ENCODE assay signal across 1 cellular context in genomic region chr18:2846241-2846637, GRCh38.
TF ChIP-seq lines count a peak whose summit lies in the region.

No MANE protein-coding gene starts in this region.

TF ChIP-seq in HepG2, 621 proteins besides CTCF, POLR2A, EP300 and RAD21 (continued from another document):
- TF ChIP-seq, protein P1, sequence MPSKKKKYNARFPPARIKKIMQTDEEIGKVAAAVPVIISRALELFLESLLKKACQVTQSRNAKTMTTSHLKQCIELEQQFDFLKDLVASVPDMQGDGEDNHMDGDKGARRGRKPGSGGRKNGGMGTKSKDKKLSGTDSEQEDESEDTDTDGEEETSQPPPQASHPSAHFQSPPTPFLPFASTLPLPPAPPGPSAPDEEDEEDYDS (CRISPR knock-in tag; IDR thresholded peaks at IDR 0.05), result no peak
- TF ChIP-seq ZNF138 (CRISPR knock-in tag; IDR thresholded peaks at IDR 0.05; ENCODE audit: low read depth) (no peak), ZFP41 (CRISPR knock-in tag; IDR thresholded peaks at IDR 0.05; ENCODE audit: borderline replicate concordance) (no peak), ZNF513 (CRISPR knock-in tag; conservative IDR thresholded peaks at IDR 0.05) (no peak), CERS6 (CRISPR knock-in tag; IDR thresholded peaks at IDR 0.05) (no peak), XRCC5 (optimal IDR thresholded peaks at IDR 0.05; ENCODE audit: low read length) (no peak), ZNF329 (CRISPR knock-in tag; IDR thresholded peaks at IDR 0.05; ENCODE audit: low read depth) (no peak), TCF7 (IDR thresholded peaks at IDR 0.05; ENCODE audit: low read depth) (no peak), ZNF616 (CRISPR knock-in tag; IDR thresholded peaks at IDR 0.05; ENCODE audit: low read depth) (no peak), SPEN (CRISPR knock-in tag; IDR thresholded peaks at IDR 0.05; ENCODE audit: low read depth) (no peak), SIX1 (CRISPR knock-in tag; IDR thresholded peaks at IDR 0.05; ENCODE audit: borderline replicate concordance) (no peak), ZBTB25 (CRISPR knock-in tag; IDR thresholded peaks at IDR 0.05) (no peak)
- TF ChIP-seq, protein P2, sequence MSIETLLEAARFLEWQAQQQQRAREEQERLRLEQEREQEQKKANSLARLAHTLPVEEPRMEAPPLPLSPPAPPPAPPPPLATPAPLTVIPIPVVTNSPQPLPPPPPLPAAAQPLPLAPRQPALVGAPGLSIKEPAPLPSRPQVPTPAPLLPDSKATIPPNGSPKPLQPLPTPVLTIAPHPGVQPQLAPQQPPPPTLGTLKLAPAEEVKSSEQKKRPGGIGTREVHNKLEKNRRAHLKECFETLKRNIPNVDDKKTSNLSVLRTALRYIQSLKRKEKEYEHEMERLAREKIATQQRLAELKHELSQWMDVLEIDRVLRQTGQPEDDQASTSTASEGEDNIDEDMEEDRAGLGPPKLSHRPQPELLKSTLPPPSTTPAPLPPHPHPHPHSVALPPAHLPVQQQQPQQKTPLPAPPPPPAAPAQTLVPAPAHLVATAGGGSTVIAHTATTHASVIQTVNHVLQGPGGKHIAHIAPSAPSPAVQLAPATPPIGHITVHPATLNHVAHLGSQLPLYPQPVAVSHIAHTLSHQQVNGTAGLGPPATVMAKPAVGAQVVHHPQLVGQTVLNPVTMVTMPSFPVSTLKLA (IDR thresholded peaks at IDR 0.05), result no peak
- TF ChIP-seq, protein P3, sequence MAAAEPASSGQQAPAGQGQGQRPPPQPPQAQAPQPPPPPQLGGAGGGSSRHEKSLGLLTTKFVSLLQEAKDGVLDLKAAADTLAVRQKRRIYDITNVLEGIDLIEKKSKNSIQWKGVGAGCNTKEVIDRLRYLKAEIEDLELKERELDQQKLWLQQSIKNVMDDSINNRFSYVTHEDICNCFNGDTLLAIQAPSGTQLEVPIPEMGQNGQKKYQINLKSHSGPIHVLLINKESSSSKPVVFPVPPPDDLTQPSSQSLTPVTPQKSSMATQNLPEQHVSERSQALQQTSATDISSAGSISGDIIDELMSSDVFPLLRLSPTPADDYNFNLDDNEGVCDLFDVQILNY (CRISPR knock-in tag; conservative IDR thresholded peaks at IDR 0.05), result no peak
